8 cellular contexts compared by ENCODE assay signal in the genomic region with DNA sequence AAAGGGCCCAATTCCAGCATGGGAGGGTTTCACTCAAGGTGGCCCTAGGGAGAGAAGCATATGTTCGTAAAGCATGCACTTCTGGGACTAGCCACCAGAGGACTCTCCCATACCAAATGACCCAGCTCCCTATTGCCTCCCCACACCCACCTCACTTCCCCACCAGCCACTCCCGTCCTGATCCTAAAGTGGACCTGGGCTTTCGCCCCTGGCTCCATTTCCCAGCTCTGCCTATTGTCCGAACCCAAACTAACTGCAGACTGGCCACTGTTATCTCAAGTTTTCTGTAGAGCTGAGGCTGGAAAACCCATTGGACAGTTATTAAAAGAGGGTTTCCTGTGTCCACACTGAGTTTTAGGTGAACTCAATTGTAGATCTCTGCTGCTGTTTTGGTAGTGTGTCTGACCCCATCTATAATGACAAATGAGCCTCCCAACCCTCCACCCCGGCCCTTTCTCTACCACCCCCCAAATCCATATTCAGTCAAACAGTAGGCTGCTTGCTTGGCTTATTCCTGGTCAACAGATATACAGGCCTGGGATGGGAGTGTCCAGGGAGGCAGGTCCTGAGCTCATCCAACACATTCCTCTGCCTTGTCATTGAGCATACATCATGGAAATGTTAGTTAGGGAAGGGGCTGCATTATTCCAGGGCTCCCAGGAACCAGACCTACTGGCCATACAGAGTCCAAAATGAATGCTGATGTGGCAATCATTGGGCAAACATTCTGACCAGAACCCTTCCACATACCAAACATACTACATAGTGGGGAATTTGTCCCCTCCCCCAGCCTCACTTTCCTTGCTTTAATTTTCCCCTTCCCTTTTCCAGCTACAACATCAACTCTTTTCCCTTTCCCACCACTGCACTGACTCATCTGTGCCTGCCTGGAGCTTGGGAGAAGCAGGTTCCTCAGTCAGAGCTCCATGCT. TPM values are rescaled to one million over a fixed set of nuclear protein-coding genes. Genes with fewer than 3 reads are reported as not detected.
A peak's percentile ranks its signal among the peaks of the same experiment; 100 is the strongest.
DNase-seq lines count a peak whose midpoint lies in the region; ATAC-seq and TF ChIP-seq lines count a peak whose summit lies in the region.

No MANE protein-coding gene starts in this region.

- H3K36me3 ChIP-seq in IMR-90 (ENCODE audit: control insufficient read depth, insufficient read depth, low read length): no peaks in the 10 kb centered on the region
- no peaks in the 10 kb centered on the region for H3K36me3 ChIP-seq in mammary epithelial cell (ENCODE audit: insufficient read depth, low read length)

- H4K20me1 ChIP-seq in IMR-90 (ENCODE audit: insufficient read depth, low read length) (no peaks in the 10 kb centered on the region), mammary epithelial cell (ENCODE audit: insufficient read depth, low read length) (no peaks in the 10 kb centered on the region)

- in situ Hi-C loops in IMR-90 (cut with MboI; ENCODE audit: low sequenced_read_pairs) (loop anchor here (5.0 to 25.0 kb wide), 3 partner anchors 183 to 751 kb away; a partner anchor contains a TSS), mammary epithelial cell (cut with MboI; ENCODE audit: low sequenced_read_pairs in 2 of 2) (loop anchor here (5.0 to 10.0 kb wide), 2 partner anchors 113 to 271 kb away; no protein-coding TSS in a partner anchor)

- H3K4ac ChIP-seq in IMR-90 (ENCODE audit: low read depth, low read length): peak overlapping the region; percentile 77

- peak overlapping the region; percentile 71 for H2BK120ac ChIP-seq in IMR-90 (ENCODE audit: low read depth, low read length)

- WGBS in IMR-90 (ENCODE audit: extremely low coverage in 2 of 2, insufficient read length in 1 of 2), 2 experiments: no CpG with 5 or more reads among the region's 5 CpGs
- 0% methylated on average over 5 of the region's 5 CpGs for WGBS in mammary epithelial cell (ENCODE audit: low coverage, missing lambda C conversion rate)

- BruUV-seq in IMR-90 (replicated peaks; lab: Mats Ljungman, UMichigan): no TSS peak
- no TSS peak for BruUV-seq in mammary epithelial cell (replicated peaks; lab: Mats Ljungman, UMichigan)

- POLR2A ChIA-PET in IMR-90 (lab: Charles Lee; ENCODE audit: unreplicated experiment): interaction anchor here (0.6 kb wide), 1 partner anchor 273 kb away, joined by 3 read pairs; no protein-coding TSS in a partner anchor

- H2BK15ac ChIP-seq in IMR-90 (ENCODE audit: low read depth, low read length): peak overlapping the region; percentile 54; the same call in 2 of the 3 replicates

- H3K27ac ChIP-seq in IMR-90 (ENCODE audit: insufficient read depth, low read length) (peak overlapping the region; percentile 18; the same call in 1 of the 2 replicates), mammary epithelial cell (ENCODE audit: insufficient read depth, low read depth, low read length) (no peak overlapping the region)

- DNase-seq in NCI-H446 (lab: John Stamatoyannopoulos, UW): peak; percentile 13 to 63
- no peak for DNase-seq in NCI-H446 treated with DMSO at 0.1 percent for 48 hours (lab: John Stamatoyannopoulos, UW)
- DNase-seq in IMR-90: peak; percentile 80
- peak; percentile 52 to 66 for DNase-seq in SHP77 (lab: John Stamatoyannopoulos, UW)
- peak; percentile 47 for DNase-seq in mammary epithelial cell
- DNase-seq in kidney tubule cell (ENCODE audit: low spot score): peak; percentile 77
- peak; percentile 4 to 29 for DNase-seq in stimulated activated CD4-positive, alpha-beta T cell treated with anti-CD3 and anti-CD28 coated beads, Interleukin-4, amount 100 ng/mL, for 48 hours (ENCODE audit: low read depth in 2 of 2)

- intact Hi-C loops in IMR-90 (cut with micrococcal nuclease): loop anchor here (1.0 to 10.0 kb wide), 6 partner anchors 121 to 744 kb away; a partner anchor contains a TSS
- intact Hi-C loops in mammary epithelial cell (cut with micrococcal nuclease): loop anchor here (1.0 to 5.0 kb wide), 6 partner anchors 35 to 746 kb away; a partner anchor contains a TSS

- H3K4me3 ChIP-seq in IMR-90 (ENCODE audit: insufficient read depth, low read depth, low read length): no peak overlapping the region
- no peak overlapping the region for H3K4me3 ChIP-seq in mammary epithelial cell (replicated peaks in 1 of 3; ENCODE audit: insufficient read depth in 1 of 3, low read depth in 2 of 3, low read length in 3 of 3)

- TF ChIP-seq CTCF in IMR-90 (conservative IDR thresholded peaks at IDR 0.05; ENCODE audit: low read depth, low read length) (peak; percentile 95), mammary epithelial cell (conservative IDR thresholded peaks at IDR 0.05 in 1 of 2, IDR thresholded peaks at IDR 0.05 in 1 of 2; ENCODE audit: extremely low read depth in 1 of 2, insufficient read depth in 1 of 2, low read depth in 1 of 2, low read length in 2 of 2) (peak; percentile 92 to 96)

- dilution Hi-C loops in IMR-90 (cut with HindIII; ENCODE audit: low sequenced_read_pairs, unreplicated experiment) (no loop called here), mammary epithelial cell (cut with HindIII; ENCODE audit: low sequenced_read_pairs) (no loop called here)

- H4K91ac ChIP-seq in IMR-90 (ENCODE audit: insufficient read depth, low read depth, low read length): peak overlapping the region; percentile 67

- no peaks in the 10 kb centered on the region for H3K79me1 ChIP-seq in IMR-90 (ENCODE audit: low read depth in 1 of 2, low read length in 2 of 2)

- peak overlapping the region; percentile 32; the same call in 1 of the 2 replicates for H3K23ac ChIP-seq in IMR-90 (ENCODE audit: low read depth, low read length)

- peak overlapping the region; percentile 69 for H3K18ac ChIP-seq in IMR-90 (ENCODE audit: low read depth, low read length)

- H2AK9ac ChIP-seq in IMR-90 (replicated peaks; ENCODE audit: low read depth, low read length, poor library complexity): peak overlapping the region; percentile 85

- peak overlapping the region; percentile 81 for H2AK5ac ChIP-seq in IMR-90 (ENCODE audit: low read depth, low read length)

- H3K27me3 ChIP-seq in IMR-90 (ENCODE audit: control insufficient read depth, insufficient read depth, low read length) (no peaks in the 10 kb centered on the region), mammary epithelial cell (ENCODE audit: insufficient read depth, low read length) (no peaks in the 10 kb centered on the region)

- peaks cover 19% of the 10 kb centered on the region for H3K4me1 ChIP-seq in IMR-90 (ENCODE audit: control insufficient read depth, insufficient read depth, low read length)
- peaks cover 7% of the 10 kb centered on the region for H3K4me1 ChIP-seq in mammary epithelial cell (ENCODE audit: insufficient read depth, low read length)

- peak overlapping the region; percentile 87 for H4K5ac ChIP-seq in IMR-90 (ENCODE audit: low read depth, low read length)

- H3K9me1 ChIP-seq in IMR-90 (ENCODE audit: insufficient read depth, low read length): peaks cover 14% of the 10 kb centered on the region

- no peak overlapping the region for H3K9ac ChIP-seq in IMR-90 (ENCODE audit: low read depth, low read length)
- no peak overlapping the region for H3K9ac ChIP-seq in mammary epithelial cell (ENCODE audit: insufficient read depth, low read length)

- H3K79me2 ChIP-seq in mammary epithelial cell (ENCODE audit: insufficient read depth, low read length): no peaks in the 10 kb centered on the region

- H2AFZ ChIP-seq in IMR-90 (replicated peaks; ENCODE audit: low read length, poor library complexity) (peak overlapping the region; percentile 84), mammary epithelial cell (ENCODE audit: low read depth, low read length) (peak overlapping the region; percentile 77)

- H2BK20ac ChIP-seq in IMR-90 (ENCODE audit: low read depth, low read length): peak overlapping the region; percentile 83

- peak; percentile 95 for TF ChIP-seq RAD21 in IMR-90 (IDR thresholded peaks at IDR 0.05; ENCODE audit: low read length)

- H2BK5ac ChIP-seq in IMR-90 (ENCODE audit: low read depth, low read length, poor library complexity, severe bottlenecking): peak overlapping the region; percentile 47

- H3K14ac ChIP-seq in IMR-90 (replicated peaks; ENCODE audit: low read depth, low read length): peak overlapping the region; percentile 11

- H3K56ac ChIP-seq in IMR-90 (ENCODE audit: extremely low read depth, insufficient read depth, low read length): no peak overlapping the region

- ATAC-seq in GM21717 (IDR thresholded peaks at IDR 0.05; ENCODE audit: unreplicated experiment) (peak; percentile 76), IMR-90 (ENCODE audit: low read depth) (peak; percentile 95)

- CTCF ChIA-PET in IMR-90 (lab: Yijun Ruan, JAX) (interaction anchor here (0.5 to 8.9 kb wide), 17 partner anchors 16 to 272 kb away, joined by 3 to 119 read pairs (median 3); no protein-coding TSS in a partner anchor), mammary epithelial cell (lab: Charles Lee; ENCODE audit: low non-redundant PET) (interaction anchor here (0.5 to 3.1 kb wide), 9 partner anchors 11 to 274 kb away, joined by 3 to 35 read pairs (median 4); no protein-coding TSS in a partner anchor)

- H4K8ac ChIP-seq in IMR-90 (ENCODE audit: low read depth in 2 of 2, low read length in 2 of 2): peak overlapping the region; percentile 14 to 67; a peak in 3 of 4 replicates

- H3K4me2 ChIP-seq in IMR-90 (ENCODE audit: low read depth, low read length) (no peak overlapping the region), mammary epithelial cell (ENCODE audit: insufficient read depth, low read depth, low read length) (no peak overlapping the region)

- H3K9me3 ChIP-seq in IMR-90 (ENCODE audit: control insufficient read depth, insufficient read depth, low read length) (no peaks in the 10 kb centered on the region), mammary epithelial cell (replicated peaks; ENCODE audit: insufficient read depth, low read length) (no peaks in the 10 kb centered on the region)

- peak; percentile 49; the same call in 1 of the 2 replicates for TF ChIP-seq POLR2A in IMR-90 (IDR thresholded peaks at IDR 0.05; ENCODE audit: low read depth, low read length)

TF ChIP-seq in IMR-90, 13 proteins besides CTCF, POLR2A, EP300 and RAD21 (continues in another document):
- peak; percentile 58; the same call in 1 of the 2 replicates for TF ChIP-seq MAZ (IDR thresholded peaks at IDR 0.05; ENCODE audit: borderline replicate concordance, low read depth, low read length)
- TF ChIP-seq, protein P1, sequence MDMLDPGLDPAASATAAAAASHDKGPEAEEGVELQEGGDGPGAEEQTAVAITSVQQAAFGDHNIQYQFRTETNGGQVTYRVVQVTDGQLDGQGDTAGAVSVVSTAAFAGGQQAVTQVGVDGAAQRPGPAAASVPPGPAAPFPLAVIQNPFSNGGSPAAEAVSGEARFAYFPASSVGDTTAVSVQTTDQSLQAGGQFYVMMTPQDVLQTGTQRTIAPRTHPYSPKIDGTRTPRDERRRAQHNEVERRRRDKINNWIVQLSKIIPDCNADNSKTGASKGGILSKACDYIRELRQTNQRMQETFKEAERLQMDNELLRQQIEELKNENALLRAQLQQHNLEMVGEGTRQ (IDR thresholded peaks at IDR 0.05; ENCODE audit: low read depth, low read length): no peak
- TF ChIP-seq NFE2L2 (IDR thresholded peaks at IDR 0.05; ENCODE audit: low read depth, low read length): no peak

RNA-seq across cellular contexts. Expression of a gene that starts 59.2 kb away (rescaled TPM):
- under 0.01 TPM in 2 replicates for total RNA-seq in IMR-90 (2012; rRNA removed)
- 0.11 and 0.36 TPM in 2 replicates for polyA plus RNA-seq in IMR-90 (2012; rRNA removed)
- 0.01 and 0.07 TPM in 2 replicates for polyA plus RNA-seq in IMR-90 (2012; cell fraction: cytosol; rRNA removed)
- polyA plus RNA-seq in IMR-90 (2012; cell fraction: nucleus; rRNA removed; ENCODE audit: low replicate concordance): 0.40 and 0.99 TPM in 2 replicates
- total RNA-seq in mammary epithelial cell: 1 to 10 TPM in 1 of 2 donors, under 1 TPM in 1; 0.56 to 1.7 TPM
- 0.29 TPM for polyA plus RNA-seq in mammary epithelial cell
- polyA minus RNA-seq in mammary epithelial cell: not detected
